ENCODE assay signal across 2 cellular contexts in the genomic region with DNA sequence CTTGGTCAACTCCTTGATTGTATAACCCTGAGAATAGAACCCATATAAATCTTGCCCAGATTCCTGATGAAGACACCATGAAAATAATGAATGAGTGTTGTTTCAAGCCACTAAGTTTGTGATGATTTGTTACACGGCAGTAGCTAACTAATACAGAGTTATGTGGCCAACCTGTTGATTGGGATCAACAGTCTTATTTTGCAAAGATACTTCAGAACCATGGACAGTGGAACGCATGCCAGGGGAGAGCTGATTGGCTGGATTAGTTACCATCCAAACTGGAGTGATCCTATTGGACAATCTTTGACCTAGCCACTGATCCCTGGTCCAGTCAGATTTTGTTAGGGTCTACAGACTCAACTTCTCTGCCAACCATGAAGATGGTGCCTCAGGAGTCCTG.
TF ChIP-seq lines count a peak whose summit lies in the region.

No MANE protein-coding gene starts in this region.

TF ChIP-seq in GM23338, 12 proteins besides CTCF, POLR2A, EP300 and RAD21 (continued from another document):
- TF ChIP-seq, protein P1, sequence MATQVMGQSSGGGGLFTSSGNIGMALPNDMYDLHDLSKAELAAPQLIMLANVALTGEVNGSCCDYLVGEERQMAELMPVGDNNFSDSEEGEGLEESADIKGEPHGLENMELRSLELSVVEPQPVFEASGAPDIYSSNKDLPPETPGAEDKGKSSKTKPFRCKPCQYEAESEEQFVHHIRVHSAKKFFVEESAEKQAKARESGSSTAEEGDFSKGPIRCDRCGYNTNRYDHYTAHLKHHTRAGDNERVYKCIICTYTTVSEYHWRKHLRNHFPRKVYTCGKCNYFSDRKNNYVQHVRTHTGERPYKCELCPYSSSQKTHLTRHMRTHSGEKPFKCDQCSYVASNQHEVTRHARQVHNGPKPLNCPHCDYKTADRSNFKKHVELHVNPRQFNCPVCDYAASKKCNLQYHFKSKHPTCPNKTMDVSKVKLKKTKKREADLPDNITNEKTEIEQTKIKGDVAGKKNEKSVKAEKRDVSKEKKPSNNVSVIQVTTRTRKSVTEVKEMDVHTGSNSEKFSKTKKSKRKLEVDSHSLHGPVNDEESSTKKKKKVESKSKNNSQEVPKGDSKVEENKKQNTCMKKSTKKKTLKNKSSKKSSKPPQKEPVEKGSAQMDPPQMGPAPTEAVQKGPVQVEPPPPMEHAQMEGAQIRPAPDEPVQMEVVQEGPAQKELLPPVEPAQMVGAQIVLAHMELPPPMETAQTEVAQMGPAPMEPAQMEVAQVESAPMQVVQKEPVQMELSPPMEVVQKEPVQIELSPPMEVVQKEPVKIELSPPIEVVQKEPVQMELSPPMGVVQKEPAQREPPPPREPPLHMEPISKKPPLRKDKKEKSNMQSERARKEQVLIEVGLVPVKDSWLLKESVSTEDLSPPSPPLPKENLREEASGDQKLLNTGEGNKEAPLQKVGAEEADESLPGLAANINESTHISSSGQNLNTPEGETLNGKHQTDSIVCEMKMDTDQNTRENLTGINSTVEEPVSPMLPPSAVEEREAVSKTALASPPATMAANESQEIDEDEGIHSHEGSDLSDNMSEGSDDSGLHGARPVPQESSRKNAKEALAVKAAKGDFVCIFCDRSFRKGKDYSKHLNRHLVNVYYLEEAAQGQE (IDR thresholded peaks at IDR 0.05; ENCODE audit: unreplicated experiment): peak; percentile 74

TF ChIP-seq in WTC11, 78 proteins besides CTCF, POLR2A, EP300 and RAD21 (continued from another document):
- TF ChIP-seq, protein P2, sequence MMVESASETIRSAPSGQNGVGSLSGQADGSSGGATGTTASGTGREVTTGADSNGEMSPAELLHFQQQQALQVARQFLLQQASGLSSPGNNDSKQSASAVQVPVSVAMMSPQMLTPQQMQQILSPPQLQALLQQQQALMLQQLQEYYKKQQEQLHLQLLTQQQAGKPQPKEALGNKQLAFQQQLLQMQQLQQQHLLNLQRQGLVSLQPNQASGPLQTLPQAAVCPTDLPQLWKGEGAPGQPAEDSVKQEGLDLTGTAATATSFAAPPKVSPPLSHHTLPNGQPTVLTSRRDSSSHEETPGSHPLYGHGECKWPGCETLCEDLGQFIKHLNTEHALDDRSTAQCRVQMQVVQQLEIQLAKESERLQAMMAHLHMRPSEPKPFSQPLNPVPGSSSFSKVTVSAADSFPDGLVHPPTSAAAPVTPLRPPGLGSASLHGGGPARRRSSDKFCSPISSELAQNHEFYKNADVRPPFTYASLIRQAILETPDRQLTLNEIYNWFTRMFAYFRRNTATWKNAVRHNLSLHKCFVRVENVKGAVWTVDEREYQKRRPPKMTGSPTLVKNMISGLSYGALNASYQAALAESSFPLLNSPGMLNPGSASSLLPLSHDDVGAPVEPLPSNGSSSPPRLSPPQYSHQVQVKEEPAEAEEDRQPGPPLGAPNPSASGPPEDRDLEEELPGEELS (CRISPR knock-in tag; IDR thresholded peaks at IDR 0.05): no peak
- TF ChIP-seq, protein P3, sequence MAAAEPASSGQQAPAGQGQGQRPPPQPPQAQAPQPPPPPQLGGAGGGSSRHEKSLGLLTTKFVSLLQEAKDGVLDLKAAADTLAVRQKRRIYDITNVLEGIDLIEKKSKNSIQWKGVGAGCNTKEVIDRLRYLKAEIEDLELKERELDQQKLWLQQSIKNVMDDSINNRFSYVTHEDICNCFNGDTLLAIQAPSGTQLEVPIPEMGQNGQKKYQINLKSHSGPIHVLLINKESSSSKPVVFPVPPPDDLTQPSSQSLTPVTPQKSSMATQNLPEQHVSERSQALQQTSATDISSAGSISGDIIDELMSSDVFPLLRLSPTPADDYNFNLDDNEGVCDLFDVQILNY (CRISPR knock-in tag; IDR thresholded peaks at IDR 0.05): no peak
- no peak for TF ChIP-seq IRF2 (CRISPR knock-in tag; IDR thresholded peaks at IDR 0.05; ENCODE audit: borderline replicate concordance, low read depth)
- TF ChIP-seq RELA (CRISPR knock-in tag; IDR thresholded peaks at IDR 0.05; ENCODE audit: borderline replicate concordance): no peak
- TF ChIP-seq ZNF396 (CRISPR knock-in tag; IDR thresholded peaks at IDR 0.05; ENCODE audit: borderline replicate concordance): no peak
- TF ChIP-seq GABPB1 (CRISPR knock-in tag; IDR thresholded peaks at IDR 0.05): no peak
- TF ChIP-seq, protein P4, sequence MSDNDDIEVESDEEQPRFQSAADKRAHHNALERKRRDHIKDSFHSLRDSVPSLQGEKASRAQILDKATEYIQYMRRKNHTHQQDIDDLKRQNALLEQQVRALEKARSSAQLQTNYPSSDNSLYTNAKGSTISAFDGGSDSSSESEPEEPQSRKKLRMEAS (CRISPR knock-in tag; IDR thresholded peaks at IDR 0.05): no peak
- TF ChIP-seq, protein P5, sequence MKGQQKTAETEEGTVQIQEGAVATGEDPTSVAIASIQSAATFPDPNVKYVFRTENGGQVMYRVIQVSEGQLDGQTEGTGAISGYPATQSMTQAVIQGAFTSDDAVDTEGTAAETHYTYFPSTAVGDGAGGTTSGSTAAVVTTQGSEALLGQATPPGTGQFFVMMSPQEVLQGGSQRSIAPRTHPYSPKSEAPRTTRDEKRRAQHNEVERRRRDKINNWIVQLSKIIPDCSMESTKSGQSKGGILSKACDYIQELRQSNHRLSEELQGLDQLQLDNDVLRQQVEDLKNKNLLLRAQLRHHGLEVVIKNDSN (CRISPR knock-in tag; IDR thresholded peaks at IDR 0.05): no peak
